ENCODE assay signal across 15 cellular contexts in the genomic region with DNA sequence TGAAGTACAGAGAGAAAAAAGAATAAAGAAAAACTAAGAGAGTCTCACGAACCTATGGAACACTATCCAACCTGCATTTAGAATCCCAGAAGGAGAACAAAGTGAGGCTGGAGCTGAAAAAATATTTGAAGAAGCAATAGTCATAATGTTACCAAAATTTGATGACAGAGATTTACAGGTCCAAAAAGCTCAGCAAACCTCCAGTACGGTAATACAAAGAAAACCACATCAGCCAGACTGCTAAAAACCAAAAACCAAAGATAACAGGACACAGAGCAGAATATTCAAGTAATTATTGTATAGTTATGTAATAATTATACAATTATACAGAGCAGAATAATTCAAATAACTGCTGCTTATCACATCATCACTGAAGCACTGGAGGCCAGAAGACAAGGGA. TPM values are rescaled to one million over a fixed set of nuclear protein-coding genes. Genes with fewer than 3 reads are reported as not detected.
DNase-seq lines count a peak whose midpoint lies in the region; ATAC-seq lines count a peak whose summit lies in the region.
"Had no signal": no experiment of that assay in that cellular context is flagged by ENCODE, and none has a peak within 500 bp of the region (broad histone marks: within the 10 kb centered on the region; RNA-seq: fewer than 3 reads in every experiment).

No MANE protein-coding gene starts in this region.

- H3K9ac ChIP-seq in Karpas-422 (ENCODE audit: low read length), result no peak overlapping the region
- H3K9ac ChIP-seq: BLaER1 had no signal

- H4K20me1 ChIP-seq in Karpas-422 (ENCODE audit: insufficient read depth, low read depth, low read length), result peaks cover 5% of the 10 kb centered on the region; the same call in 1 of the 2 replicates

- H3K36me3 ChIP-seq in Karpas-422 (ENCODE audit: insufficient read depth, low read length) (peaks cover 38% of the 10 kb centered on the region), aorta (ENCODE audit: control insufficient read depth in 1 of 2, insufficient read depth in 2 of 2, low read length in 1 of 2) (no peaks in the 10 kb centered on the region)

- H3K9me3 ChIP-seq in Karpas-422 (ENCODE audit: low read length) (no peaks in the 10 kb centered on the region), aorta (ENCODE audit: control insufficient read depth, low read length) (no peaks in the 10 kb centered on the region)

- H3K4me1 Mint-ChIP-seq in activated naive CD8-positive, alpha-beta T cell (ENCODE audit: low read depth), result peaks cover 29% of the 10 kb centered on the region
- H3K4me1 Mint-ChIP-seq in activated naive CD8-positive, alpha-beta T cell treated with anti-CD3 and anti-CD28 coated beads, Interleukin-2, amount 50 U/mL, for 24 hours, result peaks cover 13% of the 10 kb centered on the region
- peaks cover 26% of the 10 kb centered on the region for H3K4me1 Mint-ChIP-seq in central memory CD8-positive, alpha-beta T cell
- H3K4me1 Mint-ChIP-seq in stimulated activated effector memory CD8-positive, alpha-beta T cell treated with anti-CD3 and anti-CD28 coated beads, Interleukin-12 subunit alpha, Interleukin-12 subunit beta, amount 100 ng/mL, for 72 hours, result peaks cover 24% of the 10 kb centered on the region

- no peaks in the 10 kb centered on the region for H3K27me3 Mint-ChIP-seq in activated naive CD8-positive, alpha-beta T cell
- no peaks in the 10 kb centered on the region for H3K27me3 Mint-ChIP-seq in activated naive CD8-positive, alpha-beta T cell treated with anti-CD3 and anti-CD28 coated beads, Interleukin-2, amount 50 U/mL, for 24 hours
- no peaks in the 10 kb centered on the region for H3K27me3 Mint-ChIP-seq in central memory CD8-positive, alpha-beta T cell

- DNase-seq in activated naive CD8-positive, alpha-beta T cell treated with anti-CD3 and anti-CD28 coated beads, Interleukin-2, amount 50 U/mL, for 24 hours, result no peak
- DNase-seq in Karpas-422 (no peak), aorta (no peak), NCI-H2081 treated with DMSO at 0.1 percent for 48 hours (lab: John Stamatoyannopoulos, UW) (no peak)
- DNase-seq in central memory CD8-positive, alpha-beta T cell (ENCODE audit: low spot score in 2 of 2), result no peak
- no peak for DNase-seq in stimulated activated effector memory CD8-positive, alpha-beta T cell treated with anti-CD3 and anti-CD28 coated beads, Interleukin-12 subunit alpha, Interleukin-12 subunit beta, amount 100 ng/mL, for 72 hours (ENCODE audit: low spot score in 2 of 2)
- DNase-seq: H7, KG1, NCI-H1417, NCI-H187, NCI-H2227 treated with DMSO at 0.1 percent for 48 hours, NCI-H524 treated with DMSO at 0.1 percent for 48 hours, SHP77 had no signal

- peaks cover 18% of the 10 kb centered on the region for H3K36me3 Mint-ChIP-seq in activated naive CD8-positive, alpha-beta T cell
- peaks cover 32% of the 10 kb centered on the region for H3K36me3 Mint-ChIP-seq in activated naive CD8-positive, alpha-beta T cell treated with anti-CD3 and anti-CD28 coated beads, Interleukin-2, amount 50 U/mL, for 24 hours (ENCODE audit: low read depth)
- peaks cover 7% of the 10 kb centered on the region for H3K36me3 Mint-ChIP-seq in central memory CD8-positive, alpha-beta T cell (ENCODE audit: insufficient read depth)
- H3K36me3 Mint-ChIP-seq in stimulated activated effector memory CD8-positive, alpha-beta T cell treated with anti-CD3 and anti-CD28 coated beads, Interleukin-12 subunit alpha, Interleukin-12 subunit beta, amount 100 ng/mL, for 72 hours, result peaks cover 36% of the 10 kb centered on the region

- H3K79me2 ChIP-seq in Karpas-422 (ENCODE audit: low read length), result peaks cover 88% of the 10 kb centered on the region

- intact Hi-C loops in aorta (cut with DNase I), result no loop called here

- H3K4me3 ChIP-seq in Karpas-422 (ENCODE audit: low read length), result no peak overlapping the region
- H3K4me3 ChIP-seq in aorta (ENCODE audit: low read length in 2 of 2), result no peak overlapping the region
- H3K4me3 ChIP-seq: BLaER1 had no signal

- H3K4me2 ChIP-seq in Karpas-422 (ENCODE audit: low read depth, low read length, poor library complexity, severe bottlenecking), result no peak overlapping the region
- H3K4me2 ChIP-seq: BLaER1 had no signal

- no peaks in the 10 kb centered on the region for H3K9me2 ChIP-seq in Karpas-422 (replicated peaks; ENCODE audit: insufficient read depth, low read length)

- 90 to 97% methylated on average over 2 of the region's 2 CpGs for WGBS in aorta, 2 donors

- peak overlapping the region; percentile 51 for H3K4me3 Mint-ChIP-seq in activated naive CD8-positive, alpha-beta T cell
- H3K4me3 Mint-ChIP-seq in activated naive CD8-positive, alpha-beta T cell treated with anti-CD3 and anti-CD28 coated beads, Interleukin-2, amount 50 U/mL, for 24 hours, result no peak overlapping the region
- peak overlapping the region; percentile 64 for H3K4me3 Mint-ChIP-seq in central memory CD8-positive, alpha-beta T cell
- peak overlapping the region; percentile 40 for H3K4me3 Mint-ChIP-seq in stimulated activated effector memory CD8-positive, alpha-beta T cell treated with anti-CD3 and anti-CD28 coated beads, Interleukin-12 subunit alpha, Interleukin-12 subunit beta, amount 100 ng/mL, for 72 hours

- H3K27ac Mint-ChIP-seq in activated naive CD8-positive, alpha-beta T cell, result no peak overlapping the region
- H3K27ac Mint-ChIP-seq in activated naive CD8-positive, alpha-beta T cell treated with anti-CD3 and anti-CD28 coated beads, Interleukin-2, amount 50 U/mL, for 24 hours, result no peak overlapping the region
- H3K27ac Mint-ChIP-seq in central memory CD8-positive, alpha-beta T cell (ENCODE audit: low read depth), result peak overlapping the region; percentile 87
- no peak overlapping the region for H3K27ac Mint-ChIP-seq in stimulated activated effector memory CD8-positive, alpha-beta T cell treated with anti-CD3 and anti-CD28 coated beads, Interleukin-12 subunit alpha, Interleukin-12 subunit beta, amount 100 ng/mL, for 72 hours

- H2AFZ ChIP-seq in Karpas-422 (ENCODE audit: low read length), result no peak overlapping the region

- H3K4me1 ChIP-seq in Karpas-422 (ENCODE audit: low read length), result no peaks in the 10 kb centered on the region
- no peaks in the 10 kb centered on the region for H3K4me1 ChIP-seq in aorta (ENCODE audit: control insufficient read depth in 1 of 2, insufficient read depth in 2 of 2, low read length in 2 of 2)
- H3K4me1 ChIP-seq: BLaER1 had no signal

- no peak for ATAC-seq in activated naive CD8-positive, alpha-beta T cell treated with anti-CD3 and anti-CD28 coated beads, Interleukin-2, amount 50 U/mL, for 24 hours
- ATAC-seq in central memory CD8-positive, alpha-beta T cell (replicated peaks; ENCODE audit: extremely low read depth, poor library complexity, severe bottlenecking), result no peak
- ATAC-seq in stimulated activated effector memory CD8-positive, alpha-beta T cell treated with anti-CD3 and anti-CD28 coated beads, Interleukin-12 subunit alpha, Interleukin-12 subunit beta, amount 100 ng/mL, for 72 hours, result peak; percentile 57
- ATAC-seq in aorta (ENCODE audit: low FRiP score), result no peak

- peak overlapping the region; percentile 49 for H3K27ac ChIP-seq in Karpas-422 (ENCODE audit: low read length)
- H3K27ac ChIP-seq in aorta (ENCODE audit: low read depth in 1 of 2, low read length in 2 of 2), result no peak overlapping the region
- H3K27ac ChIP-seq: BLaER1 had no signal

- H3K9me3 Mint-ChIP-seq in activated naive CD8-positive, alpha-beta T cell (ENCODE audit: low read depth), result no peaks in the 10 kb centered on the region
- no peaks in the 10 kb centered on the region for H3K9me3 Mint-ChIP-seq in activated naive CD8-positive, alpha-beta T cell treated with anti-CD3 and anti-CD28 coated beads, Interleukin-2, amount 50 U/mL, for 24 hours
- H3K9me3 Mint-ChIP-seq in central memory CD8-positive, alpha-beta T cell, result no peaks in the 10 kb centered on the region
- H3K9me3 Mint-ChIP-seq in stimulated activated effector memory CD8-positive, alpha-beta T cell treated with anti-CD3 and anti-CD28 coated beads, Interleukin-12 subunit alpha, Interleukin-12 subunit beta, amount 100 ng/mL, for 72 hours, result no peaks in the 10 kb centered on the region

- H3K27me3 ChIP-seq in Karpas-422 (ENCODE audit: low read length) (no peaks in the 10 kb centered on the region), aorta (ENCODE audit: control insufficient read depth in 1 of 2, insufficient read depth in 2 of 2, low read length in 1 of 2) (no peaks in the 10 kb centered on the region)
- H3K27me3 ChIP-seq: BLaER1 had no signal

RNA-seq across cellular contexts. Expression of a gene that starts 23.7 kb away (rescaled TPM):
- total RNA-seq in Karpas-422 (2014; rRNA removed; shearing (Covaris generic); ENCODE audit: low replicate concordance), result 124 and 154 TPM in 2 replicates
- 10 to 100 TPM; 50.0 to 52.8 TPM for total RNA-seq in aorta
- polyA plus RNA-seq in aorta, result 10 to 100 TPM in 1 of 2 donors, 1 to 10 TPM in 1; 7.5 to 14.8 TPM
